9 cellular contexts compared by ENCODE assay signal in genomic region chr12:138898-139534, GRCh38.
DNase-seq lines count a peak whose midpoint lies in the region; ATAC-seq, FAIRE-seq and TF ChIP-seq lines count a peak whose summit lies in the region.
"Had no signal": no experiment of that assay in that cellular context is flagged by ENCODE, and none has a peak within 500 bp of the region (broad histone marks: within the 10 kb centered on the region; RNA-seq: fewer than 3 reads in every experiment).

No MANE protein-coding gene starts in this region.

- H3K27me3 ChIP-seq in IMR-90 (ENCODE audit: control insufficient read depth, insufficient read depth, low read length), result peaks cover 57% of the 10 kb centered on the region
- no peaks in the 10 kb centered on the region for H3K27me3 ChIP-seq in Karpas-422 (ENCODE audit: low read length)
- peaks cover 29% of the 10 kb centered on the region for H3K27me3 ChIP-seq in transverse colon

- FAIRE-seq in kidney (lab: Jason Lieb, UNC), result no peak
- FAIRE-seq: TTC549 had no signal

- H2BK20ac ChIP-seq in IMR-90 (ENCODE audit: low read depth, low read length), result no peak overlapping the region

- H2AK9ac ChIP-seq in IMR-90 (replicated peaks; ENCODE audit: low read depth, low read length, poor library complexity), result no peak overlapping the region

- no peak overlapping the region for H2BK120ac ChIP-seq in IMR-90 (ENCODE audit: low read depth, low read length)

- H2AFZ ChIP-seq in IMR-90 (replicated peaks; ENCODE audit: low read length, poor library complexity), result peak overlapping the region; percentile 40
- H2AFZ ChIP-seq in Karpas-422 (ENCODE audit: low read length), result no peak overlapping the region

- peak; percentile 29 for DNase-seq in IMR-90
- peak; percentile 56 for DNase-seq in activated naive CD8-positive, alpha-beta T cell treated with anti-CD3 and anti-CD28 coated beads, Interleukin-2, amount 50 U/mL, for 24 hours
- DNase-seq in kidney, result no peak
- DNase-seq in stimulated activated CD4-positive, alpha-beta T cell treated with anti-CD3 and anti-CD28 coated beads, TNF-alpha, amount 100 ng/mL, for 24 hours (ENCODE audit: low read depth in 3 of 3), result peak in 2 of 3 experiments; percentile 5 to 19
- no peak for DNase-seq in DMS 273 (lab: John Stamatoyannopoulos, UW; ENCODE audit: unreplicated experiment)
- DNase-seq in Karpas-422, result no peak
- no peak for DNase-seq in transverse colon
- DNase-seq in NCI-H1092 (lab: John Stamatoyannopoulos, UW), result no peak

- intact Hi-C loops in IMR-90 (cut with micrococcal nuclease), result no loop called here
- intact Hi-C loops in kidney (cut with DNase I), result no loop called here
- intact Hi-C loops in transverse colon (cut with DNase I; ENCODE audit: low total_unique reads), result no loop called here

- H3K27ac ChIP-seq in IMR-90 (ENCODE audit: insufficient read depth, low read length) (peak overlapping the region; percentile 25; the same call in 1 of the 2 replicates), kidney (ENCODE audit: low read depth in 2 of 2, low read length in 2 of 2) (no peak overlapping the region), Karpas-422 (ENCODE audit: low read length) (no peak overlapping the region), transverse colon (no peak overlapping the region)

- CTCF ChIA-PET in IMR-90 (lab: Yijun Ruan, JAX), result no interaction called here

- no peak overlapping the region; a peak in 1 of 4 replicates for H4K8ac ChIP-seq in IMR-90 (ENCODE audit: low read depth in 2 of 2, low read length in 2 of 2)

- H3K27me3 Mint-ChIP-seq in activated naive CD8-positive, alpha-beta T cell treated with anti-CD3 and anti-CD28 coated beads, Interleukin-2, amount 50 U/mL, for 24 hours, result peaks cover 9% of the 10 kb centered on the region

- peak overlapping the region; percentile 80 for H3K4me3 Mint-ChIP-seq in activated naive CD8-positive, alpha-beta T cell treated with anti-CD3 and anti-CD28 coated beads, Interleukin-2, amount 50 U/mL, for 24 hours

- no peak overlapping the region for H2BK15ac ChIP-seq in IMR-90 (ENCODE audit: low read depth, low read length)

- H3K4me3 ChIP-seq in IMR-90 (ENCODE audit: insufficient read depth, low read depth, low read length) (no peak overlapping the region), kidney (ENCODE audit: low read length in 2 of 2) (peak overlapping the region; percentile 5 to 17), Karpas-422 (ENCODE audit: low read length) (no peak overlapping the region), transverse colon (peak overlapping the region in 2 of 4 donors; percentile 19 to 22)

- no peaks in the 10 kb centered on the region for H3K36me3 ChIP-seq in IMR-90 (ENCODE audit: control insufficient read depth, insufficient read depth, low read length)
- no peaks in the 10 kb centered on the region for H3K36me3 ChIP-seq in kidney (ENCODE audit: control insufficient read depth in 1 of 2, insufficient read depth in 2 of 2, low read length in 2 of 2)
- no peaks in the 10 kb centered on the region for H3K36me3 ChIP-seq in Karpas-422 (ENCODE audit: insufficient read depth, low read length)
- H3K36me3 ChIP-seq in transverse colon, result no peaks in the 10 kb centered on the region

- H3K4ac ChIP-seq in IMR-90 (ENCODE audit: low read depth, low read length), result no peak overlapping the region

- 5% methylated on average over 11 of the region's 49 CpGs; no CpG with 5 or more reads in 1 of the 2 experiments for WGBS in IMR-90 (ENCODE audit: extremely low coverage in 2 of 2, insufficient read length in 1 of 2), 2 experiments
- WGBS in transverse colon (ENCODE audit: low coverage in 1 of 2), 2 donors, result 0 to 54% methylated on average over 2 to 47 of the region's 49 CpGs

- H3K4me2 ChIP-seq in IMR-90 (ENCODE audit: low read depth, low read length), result peak overlapping the region; percentile 57; the same call in 1 of the 2 replicates
- no peak overlapping the region for H3K4me2 ChIP-seq in Karpas-422 (ENCODE audit: low read depth, low read length, poor library complexity, severe bottlenecking)

- no peaks in the 10 kb centered on the region for H3K79me1 ChIP-seq in IMR-90 (ENCODE audit: low read depth in 1 of 2, low read length in 2 of 2)

- no peak overlapping the region for H3K56ac ChIP-seq in IMR-90 (ENCODE audit: extremely low read depth, insufficient read depth, low read length)

- no peak overlapping the region for H3K14ac ChIP-seq in IMR-90 (replicated peaks; ENCODE audit: low read depth, low read length)

- no peaks in the 10 kb centered on the region for H3K9me2 ChIP-seq in Karpas-422 (replicated peaks; ENCODE audit: insufficient read depth, low read length)

- TF ChIP-seq CTCF in IMR-90 (conservative IDR thresholded peaks at IDR 0.05; ENCODE audit: low read depth, low read length) (no peak), kidney (IDR thresholded peaks at IDR 0.05; ENCODE audit: borderline replicate concordance, extremely low read depth, insufficient read depth) (no peak), transverse colon (IDR thresholded peaks at IDR 0.05) (no peak)

- no peak overlapping the region; the same call in 1 of the 2 replicates for H4K91ac ChIP-seq in IMR-90 (ENCODE audit: insufficient read depth, low read depth, low read length)

- no peak overlapping the region; the same call in 1 of the 2 replicates for H3K18ac ChIP-seq in IMR-90 (ENCODE audit: low read depth, low read length)

- no peak overlapping the region for H2BK5ac ChIP-seq in IMR-90 (ENCODE audit: low read depth, low read length, poor library complexity, severe bottlenecking)

- TF ChIP-seq EP300 in transverse colon (IDR thresholded peaks at IDR 0.05; ENCODE audit: low read depth), result no peak

- no peaks in the 10 kb centered on the region for H3K9me3 Mint-ChIP-seq in activated naive CD8-positive, alpha-beta T cell treated with anti-CD3 and anti-CD28 coated beads, Interleukin-2, amount 50 U/mL, for 24 hours

- ATAC-seq in IMR-90 (ENCODE audit: low read depth), result peak; percentile 65
- ATAC-seq in activated naive CD8-positive, alpha-beta T cell treated with anti-CD3 and anti-CD28 coated beads, Interleukin-2, amount 50 U/mL, for 24 hours, result peak; percentile 65

- H3K27ac Mint-ChIP-seq in activated naive CD8-positive, alpha-beta T cell treated with anti-CD3 and anti-CD28 coated beads, Interleukin-2, amount 50 U/mL, for 24 hours, result peak overlapping the region; percentile 69

- in situ Hi-C loops in IMR-90 (cut with MboI; ENCODE audit: low sequenced_read_pairs) (no loop called here), transverse colon (cut with MboI; ENCODE audit: low pct_ligation_motif_present in 1 of 4, low pct_unique_long_range_greater_than_20kb in 1 of 4, low sequenced_read_pairs in 3 of 4) (no loop called here)

- H2AK5ac ChIP-seq in IMR-90 (ENCODE audit: low read depth, low read length), result no peak overlapping the region

- H3K23ac ChIP-seq in IMR-90 (ENCODE audit: low read depth, low read length), result peak overlapping the region; percentile 37; the same call in 1 of the 2 replicates

- TF ChIP-seq RAD21 in IMR-90 (IDR thresholded peaks at IDR 0.05; ENCODE audit: low read length), result no peak

- H3K4me1 Mint-ChIP-seq in activated naive CD8-positive, alpha-beta T cell treated with anti-CD3 and anti-CD28 coated beads, Interleukin-2, amount 50 U/mL, for 24 hours, result peaks cover 8% of the 10 kb centered on the region

- no peak overlapping the region; the same call in 1 of the 2 replicates for H4K5ac ChIP-seq in IMR-90 (ENCODE audit: low read depth, low read length)

- dilution Hi-C loops in IMR-90 (cut with HindIII; ENCODE audit: low sequenced_read_pairs, unreplicated experiment), result no loop called here

- H3K79me2 ChIP-seq in Karpas-422 (ENCODE audit: low read length), result no peaks in the 10 kb centered on the region

- no peaks in the 10 kb centered on the region for H3K36me3 Mint-ChIP-seq in activated naive CD8-positive, alpha-beta T cell treated with anti-CD3 and anti-CD28 coated beads, Interleukin-2, amount 50 U/mL, for 24 hours (ENCODE audit: low read depth)

- no TSS peak for BruUV-seq in IMR-90 (replicated peaks; lab: Mats Ljungman, UMichigan)

- H4K20me1 ChIP-seq in IMR-90 (ENCODE audit: insufficient read depth, low read length) (no peaks in the 10 kb centered on the region), Karpas-422 (ENCODE audit: insufficient read depth, low read depth, low read length) (no peaks in the 10 kb centered on the region)

- TF ChIP-seq POLR2A in IMR-90 (IDR thresholded peaks at IDR 0.05; ENCODE audit: low read depth, low read length) (no peak), transverse colon (IDR thresholded peaks at IDR 0.05) (no peak)

- H3K9ac ChIP-seq in IMR-90 (ENCODE audit: low read depth, low read length), result no peak overlapping the region
- H3K9ac ChIP-seq in kidney (ENCODE audit: low read length in 2 of 2), result no peak overlapping the region
- no peak overlapping the region for H3K9ac ChIP-seq in Karpas-422 (ENCODE audit: low read length)

- POLR2A ChIA-PET in IMR-90 (lab: Charles Lee; ENCODE audit: unreplicated experiment), result no interaction called here

- H3K4me1 ChIP-seq in IMR-90 (ENCODE audit: control insufficient read depth, insufficient read depth, low read length) (peaks cover 11% of the 10 kb centered on the region; the same call in 1 of the 2 replicates), kidney (ENCODE audit: control insufficient read depth in 1 of 2, insufficient read depth in 1 of 2, low read depth in 1 of 2, low read length in 2 of 2) (peaks cover 12 to 13% of the 10 kb centered on the region in 2 donors), Karpas-422 (ENCODE audit: low read length) (no peaks in the 10 kb centered on the region), transverse colon (peaks cover 0 to 11% (median 4%) of the 10 kb centered on the region in 4 donors)

- no peaks in the 10 kb centered on the region for H3K9me3 ChIP-seq in IMR-90 (ENCODE audit: control insufficient read depth, insufficient read depth, low read length)
- H3K9me3 ChIP-seq in kidney (ENCODE audit: control insufficient read depth in 1 of 2, low read length in 2 of 2), result no peaks in the 10 kb centered on the region
- no peaks in the 10 kb centered on the region for H3K9me3 ChIP-seq in Karpas-422 (ENCODE audit: low read length)
- H3K9me3 ChIP-seq in transverse colon, result no peaks in the 10 kb centered on the region

- H3K9me1 ChIP-seq in IMR-90 (ENCODE audit: insufficient read depth, low read length), result no peaks in the 10 kb centered on the region

TF ChIP-seq in IMR-90, 13 proteins besides CTCF, POLR2A, EP300 and RAD21:
- no peak for TF ChIP-seq CHD1 (IDR thresholded peaks at IDR 0.05; ENCODE audit: low read depth, low read length)
- TF ChIP-seq RFX5 (IDR thresholded peaks at IDR 0.05; ENCODE audit: low read depth, low read length), result no peak
- no peak for TF ChIP-seq RCOR1 (IDR thresholded peaks at IDR 0.05; ENCODE audit: insufficient replicate concordance, low read length)
- no peak for TF ChIP-seq CEBPB (IDR thresholded peaks at IDR 0.05; ENCODE audit: low read depth, low read length)

Comparison
In these comparisons a context has a peak if more than half of its experiments do, and no peak if none do; other contexts are left out.
1. DNase-seq: peak in IMR-90 (single experiment), activated naive CD8-positive, alpha-beta T cell treated with anti-CD3 and anti-CD28 coated beads, Interleukin-2, amount 50 U/mL, for 24 hours (single experiment) and stimulated activated CD4-positive, alpha-beta T cell treated with anti-CD3 and anti-CD28 coated beads, TNF-alpha, amount 100 ng/mL, for 24 hours (2 of 3); none in kidney (single experiment), DMS 273 (single experiment), Karpas-422 (single experiment), transverse colon (single experiment) and NCI-H1092 (single experiment).
2. H3K4me3 ChIP-seq: peak in kidney (2 of 2); none in IMR-90 (single experiment) and Karpas-422 (single experiment).